9 cellular contexts compared by ENCODE assay signal in the genomic region with DNA sequence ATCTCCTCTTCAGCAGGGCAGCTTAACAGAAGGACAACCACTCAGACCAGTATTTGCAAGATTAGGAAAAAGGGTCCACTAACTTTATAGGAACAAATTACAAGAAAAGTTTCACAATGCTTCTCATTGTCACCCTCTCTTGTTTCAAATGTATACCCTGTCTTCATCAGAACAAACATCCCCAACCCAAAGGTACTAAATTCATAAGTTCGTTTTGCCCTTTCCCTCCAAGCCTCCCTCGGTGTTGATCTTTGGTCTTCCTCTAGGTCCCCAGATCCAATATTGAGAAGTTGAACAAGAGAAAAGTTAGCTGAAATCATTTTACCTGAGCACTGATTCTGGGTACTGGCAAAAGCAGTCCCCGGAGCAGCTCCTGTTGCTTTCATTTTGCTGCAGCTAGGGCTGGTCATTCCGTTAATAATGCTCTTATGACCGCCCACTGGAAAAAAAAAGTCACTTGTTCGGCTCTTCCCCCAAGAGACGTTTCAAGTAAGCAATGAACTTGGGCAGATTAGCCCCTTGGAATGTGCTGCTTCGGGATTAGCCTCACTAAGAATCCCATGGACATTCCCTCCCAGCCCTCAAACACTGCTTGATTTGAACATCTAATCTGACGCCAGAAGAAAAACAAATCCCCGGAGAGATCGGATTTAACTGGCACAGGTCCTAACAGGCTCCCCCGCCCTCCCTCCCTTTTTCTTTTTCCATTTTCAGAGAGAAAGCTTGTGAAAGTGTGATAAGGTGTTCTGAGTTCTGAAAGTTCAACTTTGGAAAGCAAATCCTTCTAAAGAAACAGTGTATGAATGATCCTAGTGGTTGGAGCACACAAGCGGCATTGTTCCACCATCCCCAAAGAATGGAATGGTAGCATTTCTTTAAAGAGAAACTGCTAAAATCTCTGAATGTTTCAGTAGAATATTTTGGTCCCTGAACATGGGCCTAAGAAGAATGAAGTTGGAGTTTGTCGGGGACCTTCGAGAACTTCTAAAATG.
DNase-seq lines count a peak whose midpoint lies in the region; ATAC-seq and TF ChIP-seq lines count a peak whose summit lies in the region.
"Had no signal": no experiment of that assay in that cellular context is flagged by ENCODE, and none has a peak within 500 bp of the region (broad histone marks: within the 10 kb centered on the region; RNA-seq: fewer than 3 reads in every experiment).

No MANE protein-coding gene starts in this region.

- 44 to 46% methylated on average over 14 to 15 of the region's 15 CpGs for WGBS in esophagus squamous epithelium, 2 donors
- WGBS in upper lobe of left lung, 2 donors = 56 to 61% methylated on average over 13 to 15 of the region's 15 CpGs

- H3K36me3 ChIP-seq in NT2/D1 (ENCODE audit: insufficient read depth, insufficient read length, low read length) (no peaks in the 10 kb centered on the region), esophagus squamous epithelium (no peaks in the 10 kb centered on the region), mucosa of stomach (ENCODE audit: control insufficient read depth, insufficient read depth, low read length) (no peaks in the 10 kb centered on the region), upper lobe of left lung (no peaks in the 10 kb centered on the region)

- H3K9ac ChIP-seq in NT2/D1 (ENCODE audit: insufficient read length, low read depth) = no peak overlapping the region
- peak overlapping the region; percentile 52 for H3K9ac ChIP-seq in mucosa of stomach (ENCODE audit: low read length)

- TF ChIP-seq CTCF in esophagus squamous epithelium (IDR thresholded peaks at IDR 0.05) (no peak), upper lobe of left lung (IDR thresholded peaks at IDR 0.05) (no peak)

- POLR2A ChIA-PET in activated CD8-positive, alpha-beta T cell treated with anti-CD3 and anti-CD28 coated beads, Interleukin-2, amount 10 ng/mL, durations not matched to agents 7 days and 5 days (lab: Charles Lee) = no interaction called here

- no peak overlapping the region for H3K4me3 Mint-ChIP-seq in activated CD8-positive, alpha-beta T cell treated with anti-CD3 and anti-CD28 coated beads, Interleukin-2, amount 10 ng/mL, durations not matched to agents 7 days and 5 days
- no peak overlapping the region for H3K4me3 Mint-ChIP-seq in effector memory CD8-positive, alpha-beta T cell

- H3K36me3 Mint-ChIP-seq in activated CD8-positive, alpha-beta T cell treated with anti-CD3 and anti-CD28 coated beads, Interleukin-2, amount 10 ng/mL, durations not matched to agents 7 days and 5 days (ENCODE audit: low read depth) = no peaks in the 10 kb centered on the region
- no peaks in the 10 kb centered on the region for H3K36me3 Mint-ChIP-seq in effector memory CD8-positive, alpha-beta T cell (ENCODE audit: insufficient read depth)

- ATAC-seq in upper lobe of left lung (ENCODE audit: low FRiP score in 2 of 2) = peak in 1 of 2 donors; percentile 58
- ATAC-seq in activated CD8-positive, alpha-beta T cell treated with anti-CD3 and anti-CD28 coated beads, Interleukin-2, amount 10 ng/mL, durations not matched to agents 7 days and 5 days = no peak
- ATAC-seq in effector memory CD8-positive, alpha-beta T cell (replicated peaks) = no peak
- ATAC-seq: left colon had no signal

- H3K9me3 ChIP-seq in NT2/D1 (ENCODE audit: insufficient read depth, low read length) (no peaks in the 10 kb centered on the region), esophagus squamous epithelium (no peaks in the 10 kb centered on the region), mucosa of stomach (ENCODE audit: control insufficient read depth, low read length) (no peaks in the 10 kb centered on the region), upper lobe of left lung (no peaks in the 10 kb centered on the region)

- H3K4me3 ChIP-seq in NT2/D1 (ENCODE audit: insufficient read length, low read depth) = no peak overlapping the region
- peak overlapping the region in 3 of 4 donors; percentile 4 to 48 (median 13) for H3K4me3 ChIP-seq in esophagus squamous epithelium
- peak overlapping the region; percentile 21 for H3K4me3 ChIP-seq in mucosa of stomach (ENCODE audit: low read length)
- H3K4me3 ChIP-seq in upper lobe of left lung = peak overlapping the region in 3 of 4 donors; percentile 25 to 42 (median 40)

- TF ChIP-seq POLR2A in esophagus squamous epithelium (IDR thresholded peaks at IDR 0.05) (no peak), upper lobe of left lung (IDR thresholded peaks at IDR 0.05) (no peak)

- no peaks in the 10 kb centered on the region for H3K4me1 Mint-ChIP-seq in activated CD8-positive, alpha-beta T cell treated with anti-CD3 and anti-CD28 coated beads, Interleukin-2, amount 10 ng/mL, durations not matched to agents 7 days and 5 days (ENCODE audit: low read depth)
- no peaks in the 10 kb centered on the region for H3K4me1 Mint-ChIP-seq in effector memory CD8-positive, alpha-beta T cell (ENCODE audit: low read depth in 2 of 2)

- DNase-seq in NT2/D1 (ENCODE audit: low read depth, low spot score) (peak; percentile 5), esophagus squamous epithelium (lab: John Stamatoyannopoulos, UW) (no peak), upper lobe of left lung (no peak), NOMO-1 treated with DMSO at 0.1 percent for 48 hours (lab: John Stamatoyannopoulos, UW; ENCODE audit: unreplicated experiment) (no peak)
- DNase-seq in activated CD8-positive, alpha-beta T cell treated with anti-CD3 and anti-CD28 coated beads, Interleukin-2, amount 10 ng/mL, durations not matched to agents 7 days and 5 days = no peak
- no peak for DNase-seq in effector memory CD8-positive, alpha-beta T cell
- DNase-seq: left colon, NCI-H748 treated with DMSO at 0.1 percent for 48 hours had no signal

- H3K27me3 Mint-ChIP-seq in activated CD8-positive, alpha-beta T cell treated with anti-CD3 and anti-CD28 coated beads, Interleukin-2, amount 10 ng/mL, durations not matched to agents 7 days and 5 days (ENCODE audit: low read depth) = no peaks in the 10 kb centered on the region
- H3K27me3 Mint-ChIP-seq in effector memory CD8-positive, alpha-beta T cell = peaks cover 0 to 17% of the 10 kb centered on the region in 2 donors

- CTCF ChIA-PET in activated CD8-positive, alpha-beta T cell treated with anti-CD3 and anti-CD28 coated beads, Interleukin-2, amount 10 ng/mL, durations not matched to agents 7 days and 5 days (lab: Charles Lee) = no interaction called here

- H3K27me3 ChIP-seq in NT2/D1 (ENCODE audit: insufficient read depth, insufficient read length) (no peaks in the 10 kb centered on the region), esophagus squamous epithelium (no peaks in the 10 kb centered on the region), mucosa of stomach (ENCODE audit: control insufficient read depth, insufficient read depth, low read length) (no peaks in the 10 kb centered on the region), upper lobe of left lung (no peaks in the 10 kb centered on the region)

- TF ChIP-seq EP300 in upper lobe of left lung (IDR thresholded peaks at IDR 0.05) = no peak

- no peak overlapping the region for H3K27ac ChIP-seq in esophagus squamous epithelium
- no peak overlapping the region for H3K27ac ChIP-seq in upper lobe of left lung

- intact Hi-C loops in esophagus squamous epithelium (cut with DNase I) = no loop called here

- no peaks in the 10 kb centered on the region for H3K9me3 Mint-ChIP-seq in activated CD8-positive, alpha-beta T cell treated with anti-CD3 and anti-CD28 coated beads, Interleukin-2, amount 10 ng/mL, durations not matched to agents 7 days and 5 days (ENCODE audit: insufficient read depth)
- H3K9me3 Mint-ChIP-seq in effector memory CD8-positive, alpha-beta T cell = no peaks in the 10 kb centered on the region

- no peaks in the 10 kb centered on the region for H3K4me1 ChIP-seq in NT2/D1 (ENCODE audit: insufficient read depth, insufficient read length)
- peaks cover 0 to 4% (median 0%) of the 10 kb centered on the region in 3 donors for H3K4me1 ChIP-seq in esophagus squamous epithelium
- no peaks in the 10 kb centered on the region for H3K4me1 ChIP-seq in mucosa of stomach (ENCODE audit: control insufficient read depth, insufficient read depth, low read length)
- H3K4me1 ChIP-seq in upper lobe of left lung = no peaks in the 10 kb centered on the region

- H3K27ac Mint-ChIP-seq in activated CD8-positive, alpha-beta T cell treated with anti-CD3 and anti-CD28 coated beads, Interleukin-2, amount 10 ng/mL, durations not matched to agents 7 days and 5 days = no peak overlapping the region
- no peak overlapping the region for H3K27ac Mint-ChIP-seq in effector memory CD8-positive, alpha-beta T cell
